8 cellular contexts compared by ENCODE assay signal in the genomic region with DNA sequence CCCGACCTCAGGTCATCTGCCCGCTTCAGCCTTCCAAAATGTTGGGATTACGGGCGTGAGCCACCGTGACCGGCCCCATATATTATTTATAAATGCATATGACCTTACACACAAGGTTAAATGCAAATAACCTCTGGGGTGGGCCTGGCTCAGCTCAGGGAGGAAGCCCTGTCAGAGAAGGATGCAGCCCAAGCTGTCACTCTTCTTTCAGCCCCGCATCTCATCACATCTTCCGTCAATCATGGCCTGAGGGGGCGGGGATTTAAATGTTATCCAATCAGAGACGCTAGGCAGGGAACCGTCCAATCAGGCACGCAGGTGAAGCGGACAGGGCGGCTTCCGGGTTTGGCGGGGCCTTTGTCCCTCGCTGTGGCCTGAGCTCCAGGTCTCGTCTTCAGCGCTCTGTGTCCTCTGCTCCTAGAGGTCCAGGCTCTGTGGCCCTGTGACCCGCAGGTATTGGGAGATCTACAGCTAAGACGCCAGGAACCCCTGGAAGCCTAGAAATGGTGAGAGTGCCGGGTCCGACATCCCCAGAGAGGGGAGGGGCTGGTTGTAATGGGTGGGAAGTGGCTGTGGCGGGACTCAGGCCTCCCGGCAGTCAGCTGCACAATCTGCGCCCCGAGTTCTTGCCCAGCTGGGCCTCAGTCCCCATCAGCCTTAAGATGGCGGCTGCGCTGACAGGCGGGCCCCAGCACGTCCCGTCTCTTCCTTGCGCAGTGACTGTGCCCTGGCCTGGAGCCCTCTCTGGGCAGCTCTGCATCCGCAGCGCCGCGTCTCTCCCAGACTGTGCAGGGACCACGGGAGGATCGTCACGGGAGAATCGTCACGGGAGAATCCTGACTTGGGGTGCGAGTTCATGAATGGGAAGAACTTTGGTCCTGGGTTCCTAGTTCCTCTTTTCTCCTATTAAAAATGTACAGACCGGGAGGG. TPM values are rescaled to one million over a fixed set of nuclear protein-coding genes. Genes with fewer than 3 reads are reported as not detected.
DNase-seq lines count a peak whose midpoint lies in the region; ATAC-seq, FAIRE-seq and TF ChIP-seq lines count a peak whose summit lies in the region.

Gene ZNF430, plus strand, starts transcription at position 360 of the 930 bp plus-strand sequence. Its CDS starts 144 bp downstream, at position 504.

- peak within 1 kb of the TSS; percentile 98 to 100 (median 99) for H3K27ac Mint-ChIP-seq in immature natural killer cell

- H3K4me1 Mint-ChIP-seq in immature natural killer cell, result peaks cover 43 to 56% of the 10 kb centered on the region in 2 donors

- H3K4me3 ChIP-seq in WI38 (ENCODE audit: low read depth, low read length), result peak within 1 kb of the TSS; percentile 83
- H3K4me3 ChIP-seq in bronchial epithelial cell (ENCODE audit: low read depth, low read length), result peak within 1 kb of the TSS; percentile 54

- H3K4me3 Mint-ChIP-seq in immature natural killer cell, result peak within 1 kb of the TSS; percentile 99 to 100 (median 100)

- peaks cover 7 to 17% (median 10%) of the 10 kb centered on the region in 3 donors for H3K27me3 Mint-ChIP-seq in immature natural killer cell (ENCODE audit: low read depth in 3 of 3)

- TF ChIP-seq CTCF in WI38 (IDR thresholded peaks at IDR 0.05; ENCODE audit: low read depth, low read length), result no peak
- no peak for TF ChIP-seq CTCF in bronchial epithelial cell (IDR thresholded peaks at IDR 0.05; ENCODE audit: insufficient read depth, low read length, severe bottlenecking)

- FAIRE-seq in bronchial epithelial cell (lab: Jason Lieb, UNC), result no peak

- H3K27me3 ChIP-seq in bronchial epithelial cell (ENCODE audit: control insufficient read depth, insufficient read depth, low read length), result no peaks in the 10 kb centered on the region

- H3K36me3 ChIP-seq in bronchial epithelial cell (ENCODE audit: control insufficient read depth, insufficient read depth, low read length), result peaks cover 2% of the 10 kb centered on the region

- DNase-seq in ACHN (peak; percentile 93), NCI-H2227 treated with DMSO at 0.1 percent for 48 hours (lab: John Stamatoyannopoulos, UW) (peak; percentile 86), bronchial epithelial cell (ENCODE audit: low read depth) (peak; percentile 85), immature natural killer cell (peak; percentile 94 to 95 (median 94)), smooth muscle cell of the brain vasculature (ENCODE audit: low read depth, low spot score) (peak; percentile 85)

- no peaks in the 10 kb centered on the region for H3K9me3 Mint-ChIP-seq in immature natural killer cell

- ATAC-seq in GM18873 (IDR thresholded peaks at IDR 0.05; ENCODE audit: low FRiP score, unreplicated experiment) (peak; percentile 93), HG03159 (IDR thresholded peaks at IDR 0.05; ENCODE audit: unreplicated experiment) (peak; percentile 96)

- H3K36me3 Mint-ChIP-seq in immature natural killer cell, result peaks cover 5 to 16% (median 8%) of the 10 kb centered on the region in 3 donors

- in situ Hi-C loops in ACHN (cut with HindIII; ENCODE audit: low pct_ligation_motif_present, low pct_unique_long_range_greater_than_20kb, low sequenced_read_pairs), result no loop called here

RNA-seq across cellular contexts. Expression of gene ZNF430, which starts in this region (rescaled TPM):
- 7.9 and 12.4 TPM in 2 replicates for total RNA-seq in bronchial epithelial cell
- 10 to 100 TPM; 11.7 to 38.7 (median 23.1) TPM for polyA plus RNA-seq in immature natural killer cell

Comparison
In these comparisons a context has a peak if more than half of its experiments do, and no peak if none do; other contexts are left out.
1. Peak in every context shown above with its lines: DNase-seq, ATAC-seq and H3K4me3 ChIP-seq.